34 cellular contexts compared by ENCODE assay signal in the genomic region with DNA sequence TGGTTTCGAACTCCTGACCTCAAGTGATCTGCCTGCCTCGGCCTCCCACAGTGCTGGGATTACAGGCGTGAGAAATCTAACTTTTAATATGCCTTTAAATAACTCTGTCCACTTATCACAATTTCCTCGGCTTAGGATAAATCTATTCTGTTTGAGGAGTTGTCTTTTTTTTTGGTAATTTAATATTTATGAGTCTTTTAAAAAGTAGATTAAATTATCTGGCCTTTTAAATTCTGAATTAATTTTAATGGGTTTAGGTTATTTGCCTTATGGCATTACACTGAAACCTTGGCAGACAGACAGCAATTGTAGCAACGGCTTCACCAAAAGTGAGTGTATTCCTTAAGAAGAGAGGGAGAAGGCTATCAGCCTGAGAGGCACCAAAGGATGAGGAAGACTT.
A peak's percentile ranks its signal among the peaks of the same experiment; 100 is the strongest.
DNase-seq lines count a peak whose midpoint lies in the region; ATAC-seq and TF ChIP-seq lines count a peak whose summit lies in the region.
"Had no signal": no experiment of that assay in that cellular context is flagged by ENCODE, and none has a peak within 500 bp of the region (broad histone marks: within the 10 kb centered on the region; RNA-seq: fewer than 3 reads in every experiment).

No MANE protein-coding gene starts in this region.

- no peaks in the 10 kb centered on the region for H3K9me2 ChIP-seq in SK-N-SH

- H3K27ac ChIP-seq in SK-N-SH (ENCODE audit: low read depth in 2 of 2, low read length in 1 of 2) (no peak overlapping the region), A673 (ENCODE audit: low read depth, low read length, poor library complexity, severe bottlenecking) (no peak overlapping the region)
- H3K27ac ChIP-seq: 22Rv1; A549; BLaER1; BLaER1 treated with 17β-estradiol and CSF1 and Interleukin-3, amounts not matched to agents 10 nM and 100 nM; C4-2B had no signal

- H3K4me1 ChIP-seq in SK-N-SH (ENCODE audit: control insufficient read depth in 1 of 2, insufficient read depth in 2 of 2, low read depth in 1 of 2, low read length in 1 of 2) (0 out of 4 replicates have a peak, but pooled peaks cover 0 to 4% of the 10 kb centered on the region in 2 experiments), A673 (ENCODE audit: insufficient read depth, low read length, poor library complexity, severe bottlenecking) (no peaks in the 10 kb centered on the region)
- H3K4me1 ChIP-seq: BE2C, BLaER1 had no signal

- DNase-seq in SK-N-SH (no peak), A673 (ENCODE audit: low spot score) (peak; percentile 12), nephron progenitor cell (no peak), HuH-7.5 (ENCODE audit: low spot score) (no peak), retina (no peak)
- DNase-seq in activated naive CD4-positive, alpha-beta T cell treated with anti-CD3 and anti-CD28 coated beads, Interleukin-2, amount 10 ng/mL, durations not matched to agents 7 days and 5 days, result no peak
- DNase-seq in activated naive CD4-positive, alpha-beta T cell treated with anti-CD3 and anti-CD28 coated beads, Interleukin-2, amount 50 U/mL, for 16 hours, result no peak
- DNase-seq: 8988T; ACHN; AML-193; BE2C; C1 segment of cervical spinal cord; Caco-2; Calu3; CD4-positive, alpha-beta memory T cell; CD4-positive, alpha-beta T cell; CD8-positive, alpha-beta memory T cell; CD8-positive, alpha-beta T cell; COR-L47; DMS 273 treated with DMSO at 0.1 percent for 48 hours; DMS153; DMS79; DMS79 treated with DMSO at 0.1 percent for 48 hours; DND-41; EL had no signal

- H3K9me3 ChIP-seq in SK-N-SH, result no peaks in the 10 kb centered on the region
- H3K9me3 ChIP-seq in A673 (ENCODE audit: low read depth, low read length, poor library complexity, severe bottlenecking), result no peaks in the 10 kb centered on the region
- H3K9me3 ChIP-seq: A549; BE2C; BLaER1; BLaER1 treated with 17β-estradiol and CSF1 and Interleukin-3, amounts not matched to agents 10 nM and 100 nM; Caco-2 had no signal

- peak overlapping the region; percentile 29 for H3K27ac Mint-ChIP-seq in activated naive CD4-positive, alpha-beta T cell treated with anti-CD3 and anti-CD28 coated beads, Interleukin-2, amount 10 ng/mL, durations not matched to agents 7 days and 5 days
- peak overlapping the region; percentile 2 for H3K27ac Mint-ChIP-seq in nephron progenitor cell
- H3K27ac Mint-ChIP-seq: B cell; CD14-positive monocyte; CD4-positive, alpha-beta memory T cell; CD4-positive, alpha-beta T cell; CD4-positive, CD25-positive, alpha-beta regulatory T cell; CD8-positive, alpha-beta memory T cell; CD8-positive, alpha-beta T cell had no signal

- POLR2A ChIA-PET in SK-N-SH (lab: Yijun Ruan, JAX), result no interaction called here
- POLR2A ChIA-PET in A673 (lab: Charles Lee; ENCODE audit: low non-redundant PET), result no interaction called here

- no peaks in the 10 kb centered on the region for H3K27me3 ChIP-seq in SK-N-SH (ENCODE audit: insufficient read depth)
- H3K27me3 ChIP-seq in A673 (replicated peaks; ENCODE audit: insufficient read depth, low read depth, low read length, poor library complexity), result peaks cover 6% of the 10 kb centered on the region
- H3K27me3 ChIP-seq: BE2C; BLaER1; BLaER1 treated with 17β-estradiol and CSF1 and Interleukin-3, amounts not matched to agents 10 nM and 100 nM had no signal

- no TSS peak for BruUV-seq in A673 (replicated peaks; lab: Mats Ljungman, UMichigan)

- H3K36me3 ChIP-seq in SK-N-SH (replicated peaks in 1 of 2; ENCODE audit: control insufficient read depth in 1 of 2, insufficient read depth in 2 of 2, low read length in 1 of 2) (no peaks in the 10 kb centered on the region), A673 (ENCODE audit: insufficient read depth, low read length, poor library complexity, severe bottlenecking) (no peaks in the 10 kb centered on the region)
- H3K36me3 ChIP-seq: BE2C; BLaER1; BLaER1 treated with 17β-estradiol and CSF1 and Interleukin-3, amounts not matched to agents 10 nM and 100 nM had no signal

- no peak for TF ChIP-seq EP300 in SK-N-SH (IDR thresholded peaks at IDR 0.05; ENCODE audit: borderline replicate concordance in 1 of 2, low read depth in 1 of 2, low read length in 1 of 2)

- H3K4me3 ChIP-seq in SK-N-SH (ENCODE audit: low read depth in 2 of 2, low read length in 1 of 2) (no peak overlapping the region), A673 (ENCODE audit: low read depth, low read length, poor library complexity, severe bottlenecking) (no peak overlapping the region)
- H3K4me3 ChIP-seq: A549; BLaER1; BLaER1 treated with 17β-estradiol and CSF1 and Interleukin-3, amounts not matched to agents 10 nM and 100 nM had no signal

- H3K36me3 Mint-ChIP-seq in activated naive CD4-positive, alpha-beta T cell treated with anti-CD3 and anti-CD28 coated beads, Interleukin-2, amount 10 ng/mL, durations not matched to agents 7 days and 5 days, result no peaks in the 10 kb centered on the region
- no peaks in the 10 kb centered on the region for H3K36me3 Mint-ChIP-seq in nephron progenitor cell (ENCODE audit: low read depth)
- H3K36me3 Mint-ChIP-seq: CD14-positive monocyte; CD8-positive, alpha-beta memory T cell; CD8-positive, alpha-beta T cell had no signal

- peaks cover 6% of the 10 kb centered on the region for H3K4me1 Mint-ChIP-seq in activated naive CD4-positive, alpha-beta T cell treated with anti-CD3 and anti-CD28 coated beads, Interleukin-2, amount 10 ng/mL, durations not matched to agents 7 days and 5 days
- peaks cover 18% of the 10 kb centered on the region for H3K4me1 Mint-ChIP-seq in nephron progenitor cell

- no peaks in the 10 kb centered on the region for H4K20me1 ChIP-seq in SK-N-SH (ENCODE audit: insufficient read depth)
- H4K20me1 ChIP-seq: BLaER1; BLaER1 treated with 17β-estradiol and CSF1 and Interleukin-3, amounts not matched to agents 10 nM and 100 nM had no signal

- no peak overlapping the region for H3K4me2 ChIP-seq in SK-N-SH
- H3K4me2 ChIP-seq: A549; BLaER1; BLaER1 treated with 17β-estradiol and CSF1 and Interleukin-3, amounts not matched to agents 10 nM and 100 nM had no signal

- TF ChIP-seq CTCF in SK-N-SH (IDR thresholded peaks at IDR 0.05), result no peak
- TF ChIP-seq CTCF in A673 (conservative IDR thresholded peaks at IDR 0.05; ENCODE audit: low read depth, low read length), result no peak
- no peak for TF ChIP-seq CTCF in nephron progenitor cell (IDR thresholded peaks at IDR 0.05)

- intact Hi-C loops in A673 (cut with micrococcal nuclease; ENCODE audit: unreplicated experiment), result no loop called here

- H3K4me3 Mint-ChIP-seq in activated naive CD4-positive, alpha-beta T cell treated with anti-CD3 and anti-CD28 coated beads, Interleukin-2, amount 10 ng/mL, durations not matched to agents 7 days and 5 days, result no peak overlapping the region
- no peak overlapping the region for H3K4me3 Mint-ChIP-seq in nephron progenitor cell
- H3K4me3 Mint-ChIP-seq: B cell; CD14-positive monocyte; CD4-positive, alpha-beta memory T cell; CD4-positive, alpha-beta T cell; CD4-positive, CD25-positive, alpha-beta regulatory T cell; CD8-positive, alpha-beta memory T cell; CD8-positive, alpha-beta T cell had no signal

- no peak for TF ChIP-seq RAD21 in SK-N-SH (IDR thresholded peaks at IDR 0.05; ENCODE audit: low read length)

- 78% methylated on average over 5 of the region's 5 CpGs for WGBS in SK-N-SH (ENCODE audit: low lambda C conversion rate)

- H3K79me2 ChIP-seq in SK-N-SH (ENCODE audit: insufficient read depth), result no peaks in the 10 kb centered on the region; the same call in none of the 2 replicates

- CTCF ChIA-PET in SK-N-SH (lab: Yijun Ruan, JAX) (interaction anchor here (1.3 kb wide), 1 partner anchor 99 kb away, joined by 4 read pairs; no protein-coding TSS in a partner anchor), A673 (lab: Charles Lee) (no interaction called here)
- CTCF ChIA-PET in activated naive CD4-positive, alpha-beta T cell treated with anti-CD3 and anti-CD28 coated beads, Interleukin-2, amount 10 ng/mL, durations not matched to agents 7 days and 5 days (lab: Charles Lee), result no interaction called here

- no peak overlapping the region for H3K9ac ChIP-seq in SK-N-SH
- H3K9ac ChIP-seq: BLaER1; BLaER1 treated with 17β-estradiol and CSF1 and Interleukin-3, amounts not matched to agents 10 nM and 100 nM had no signal

- no peaks in the 10 kb centered on the region for H3F3A ChIP-seq in SK-N-SH (replicated peaks; ENCODE audit: insufficient read depth)

- H3K9me3 Mint-ChIP-seq in activated naive CD4-positive, alpha-beta T cell treated with anti-CD3 and anti-CD28 coated beads, Interleukin-2, amount 10 ng/mL, durations not matched to agents 7 days and 5 days, result no peaks in the 10 kb centered on the region
- no peaks in the 10 kb centered on the region for H3K9me3 Mint-ChIP-seq in nephron progenitor cell
- H3K9me3 Mint-ChIP-seq: CD4-positive, alpha-beta memory T cell; CD4-positive, alpha-beta T cell; CD4-positive, CD25-positive, alpha-beta regulatory T cell; CD8-positive, alpha-beta memory T cell; CD8-positive, alpha-beta T cell had no signal

- no peak overlapping the region for H2AFZ ChIP-seq in SK-N-SH (ENCODE audit: low read depth)

- no peaks in the 10 kb centered on the region for H3K27me3 Mint-ChIP-seq in activated naive CD4-positive, alpha-beta T cell treated with anti-CD3 and anti-CD28 coated beads, Interleukin-2, amount 10 ng/mL, durations not matched to agents 7 days and 5 days
- H3K27me3 Mint-ChIP-seq in nephron progenitor cell (ENCODE audit: low read depth, poor library complexity), result no peaks in the 10 kb centered on the region
- H3K27me3 Mint-ChIP-seq: B cell; CD4-positive, alpha-beta memory T cell; CD4-positive, alpha-beta T cell; CD8-positive, alpha-beta memory T cell had no signal

- ATAC-seq in SK-N-SH treated with all-trans-retinoic acid at 6 μM for 48 hours, result no peak; the same call in 2 of the 3 replicates
- ATAC-seq: A549; CD8-positive, alpha-beta T cell had no signal

TF ChIP-seq in SK-N-SH treated with all-trans-retinoic acid at 6 μM for 48 hours, 23 proteins besides CTCF, POLR2A, EP300 and RAD21:
- TF ChIP-seq RARB (CRISPR knock-in tag; IDR thresholded peaks at IDR 0.05) (no peak), ISL1 (CRISPR knock-in tag; IDR thresholded peaks at IDR 0.05) (peak; percentile 92)

TF ChIP-seq in SK-N-SH, 30 proteins besides CTCF, POLR2A, EP300 and RAD21 (continues in another document):
- no peak for TF ChIP-seq TCF12 (IDR thresholded peaks at IDR 0.05)
- TF ChIP-seq FOXJ3 (CRISPR knock-in tag; IDR thresholded peaks at IDR 0.05), result no peak
- no peak for TF ChIP-seq USF2 (IDR thresholded peaks at IDR 0.05; ENCODE audit: borderline replicate concordance, low read depth, low read length)
- no peak for TF ChIP-seq NFIC (IDR thresholded peaks at IDR 0.05; ENCODE audit: borderline replicate concordance)
- TF ChIP-seq CHD2 (IDR thresholded peaks at IDR 0.05; ENCODE audit: low read length, partially characterized antibody), result no peak
- no peak for TF ChIP-seq EZH2phosphoT487 (IDR thresholded peaks at IDR 0.05; ENCODE audit: borderline replicate concordance, low read depth)
- no peak for TF ChIP-seq ELF1 (IDR thresholded peaks at IDR 0.05)
